ENCODE assay signal across 1 cellular context in genomic region chr18:46169464-46169941, GRCh38.
TF ChIP-seq lines count a peak whose summit lies in the region.

No MANE protein-coding gene starts in this region.

TF ChIP-seq in K562, 482 proteins besides CTCF, POLR2A, EP300 and RAD21 (continued from another document):
- TF ChIP-seq ZNF592 (IDR thresholded peaks at IDR 0.05) (peak; percentile 77), ZBTB7A (IDR thresholded peaks at IDR 0.05; ENCODE audit: borderline replicate concordance, control insufficient read depth, low read depth, low read length) (peak; percentile 32; the same call in 1 of the 2 replicates), MAZ (CRISPR knock-in tag; conservative IDR thresholded peaks at IDR 0.05 in 1 of 2, IDR thresholded peaks at IDR 0.05 in 1 of 2) (no peak), ZMIZ1 (IDR thresholded peaks at IDR 0.05; ENCODE audit: low read depth in 2 of 2, low read length in 2 of 2) (no peak), ZFP30 (CRISPR knock-in tag; IDR thresholded peaks at IDR 0.05; ENCODE audit: borderline replicate concordance) (no peak), SMC3 (conservative IDR thresholded peaks at IDR 0.05; ENCODE audit: insufficient read depth, low read depth, low read length) (no peak), ASH1L (IDR thresholded peaks at IDR 0.05; ENCODE audit: borderline replicate concordance, low read depth, partially characterized antibody) (no peak), ZBTB11 (CRISPR knock-in tag; IDR thresholded peaks at IDR 0.05) (no peak), MAX (CRISPR knock-in tag; IDR thresholded peaks at IDR 0.05) (no peak), SMARCA4 (IDR thresholded peaks at IDR 0.05) (peak; percentile 45; the same call in 1 of the 2 replicates), FUS (optimal IDR thresholded peaks at IDR 0.05; ENCODE audit: low read depth, low read length) (no peak), HNRNPL (IDR thresholded peaks at IDR 0.05; ENCODE audit: low read depth, low read length) (no peak), SAP30 (IDR thresholded peaks at IDR 0.05; ENCODE audit: borderline replicate concordance, insufficient read depth, low read depth, low read length, poor library complexity, severe bottlenecking) (no peak), HDGF (IDR thresholded peaks at IDR 0.05) (no peak), HLTF (IDR thresholded peaks at IDR 0.05) (no peak), ZNF444 (CRISPR knock-in tag; IDR thresholded peaks at IDR 0.05) (no peak), SMARCC2 (IDR thresholded peaks at IDR 0.05; ENCODE audit: low read depth) (no peak), BRF2 (IDR thresholded peaks at IDR 0.05; ENCODE audit: borderline replicate concordance, insufficient read depth, insufficient read length) (no peak), PTTG1 (tag; IDR thresholded peaks at IDR 0.05; ENCODE audit: low read depth) (no peak), KDM1A (IDR thresholded peaks at IDR 0.05) (no peak), SRSF1 (IDR thresholded peaks at IDR 0.05; ENCODE audit: low read depth, low read length) (no peak), ARID1B (IDR thresholded peaks at IDR 0.05) (no peak), C11orf30 (IDR thresholded peaks at IDR 0.05; ENCODE audit: low read depth) (peak; percentile 60), L3MBTL2 (IDR thresholded peaks at IDR 0.05) (0 out of 2 replicates have a peak, but pooled peaks have one; percentile 22), KHSRP (IDR thresholded peaks at IDR 0.05) (no peak), ZNF124 (CRISPR knock-in tag; IDR thresholded peaks at IDR 0.05) (no peak), U2AF1 (optimal IDR thresholded peaks at IDR 0.05; ENCODE audit: low read depth, low read length) (no peak), THRAP3 (IDR thresholded peaks at IDR 0.05; ENCODE audit: borderline replicate concordance) (no peak), ZNF347 (CRISPR knock-in tag; IDR thresholded peaks at IDR 0.05; ENCODE audit: low read depth) (no peak), POLR2AphosphoS2 (IDR thresholded peaks at IDR 0.05; ENCODE audit: low read length) (no peak), PML (IDR thresholded peaks at IDR 0.05; ENCODE audit: low read length) (no peak), PATZ1 (CRISPR knock-in tag; IDR thresholded peaks at IDR 0.05; ENCODE audit: borderline replicate concordance) (no peak), DACH1 (IDR thresholded peaks at IDR 0.05; ENCODE audit: partially characterized antibody) (no peak), ZNF354B (CRISPR knock-in tag; IDR thresholded peaks at IDR 0.05) (no peak), KAT2B (IDR thresholded peaks at IDR 0.05; ENCODE audit: low read depth, low read length) (no peak), ZNF764 (CRISPR knock-in tag; IDR thresholded peaks at IDR 0.05; ENCODE audit: low read depth) (no peak), TBP (optimal IDR thresholded peaks at IDR 0.05; ENCODE audit: low read depth, low read length) (no peak), ZBTB12 (CRISPR knock-in tag; IDR thresholded peaks at IDR 0.05) (no peak), XRCC3 (IDR thresholded peaks at IDR 0.05) (no peak), ZNF445 (CRISPR knock-in tag; IDR thresholded peaks at IDR 0.05; ENCODE audit: low read depth) (no peak), HNRNPLL (IDR thresholded peaks at IDR 0.05; ENCODE audit: low read depth, low read length, poor library complexity, severe bottlenecking) (no peak), TFAP4 (CRISPR knock-in tag; IDR thresholded peaks at IDR 0.05; ENCODE audit: borderline replicate concordance) (no peak), GATAD2A (IDR thresholded peaks at IDR 0.05) (no peak), MAFG (tag; conservative IDR thresholded peaks at IDR 0.05) (peak; percentile 26; the same call in 1 of the 2 replicates), ZNF408 (CRISPR knock-in tag; IDR thresholded peaks at IDR 0.05; ENCODE audit: low read depth) (no peak), SPI1 (IDR thresholded peaks at IDR 0.05; ENCODE audit: borderline replicate concordance, low read depth, low read length) (no peak), SNAPC5 (CRISPR knock-in tag; IDR thresholded peaks at IDR 0.05) (no peak), SMAD4 (CRISPR knock-in tag; conservative IDR thresholded peaks at IDR 0.05) (no peak), DEAF1 (CRISPR knock-in tag; IDR thresholded peaks at IDR 0.05) (no peak)
